In genomic region chr1:193270996-193271395, GRCh38 we compare ENCODE assay signal across 10 cellular contexts.
A peak's percentile ranks its signal among the peaks of the same experiment; 100 is the strongest.
DNase-seq lines count a peak whose midpoint lies in the region; ATAC-seq and TF ChIP-seq lines count a peak whose summit lies in the region.
"Had no signal": no experiment of that assay in that cellular context is flagged by ENCODE, and none has a peak within 500 bp of the region (broad histone marks: within the 10 kb centered on the region; RNA-seq: fewer than 3 reads in every experiment).

No MANE protein-coding gene starts in this region.

- intact Hi-C loops in activated CD4-positive, alpha-beta T cell treated with anti-CD3 and anti-CD28 coated beads for 36 hours (cut with DNase I, micrococcal nuclease): no loop called here
- intact Hi-C loops in aorta (cut with DNase I): no loop called here

- no peak overlapping the region for H3K4me3 Mint-ChIP-seq in activated CD4-positive, alpha-beta T cell treated with anti-CD3 and anti-CD28 coated beads for 36 hours

- TF ChIP-seq POLR2A in GM18505 (IDR thresholded peaks at IDR 0.05; ENCODE audit: borderline replicate concordance, extremely low read depth, insufficient read depth, insufficient read length): no peak

- peaks cover 9% of the 10 kb centered on the region for H3K9me3 Mint-ChIP-seq in activated CD4-positive, alpha-beta T cell treated with anti-CD3 and anti-CD28 coated beads for 36 hours (ENCODE audit: low read depth)

- DNase-seq in fibroblast of the aortic adventitia (ENCODE audit: low read depth): peak; percentile 16
- no peak for DNase-seq in activated CD4-positive, alpha-beta T cell treated with anti-CD3 and anti-CD28 coated beads for 36 hours
- no peak for DNase-seq in activated CD4-positive, CD25-positive, alpha-beta regulatory T cell (lab: John Stamatoyannopoulos, UW)
- no peak for DNase-seq in aorta
- no peak for DNase-seq in middle frontal gyrus (ENCODE audit: extremely low spot score, low spot score)

- no peaks in the 10 kb centered on the region for H3K27me3 Mint-ChIP-seq in activated CD4-positive, alpha-beta T cell treated with anti-CD3 and anti-CD28 coated beads for 36 hours

- no peaks in the 10 kb centered on the region for H3K4me1 Mint-ChIP-seq in activated CD4-positive, alpha-beta T cell treated with anti-CD3 and anti-CD28 coated beads for 36 hours

- POLR2A ChIA-PET in activated CD4-positive, alpha-beta T cell treated with anti-CD3 and anti-CD28 coated beads for 36 hours (lab: Charles Lee): no interaction called here

- H3K4me3 ChIP-seq in fibroblast of the aortic adventitia (ENCODE audit: low read depth, low read length) (no peak overlapping the region), aorta (ENCODE audit: low read length in 2 of 2) (no peak overlapping the region)
- H3K4me3 ChIP-seq: lung had no signal

- no peak overlapping the region for H3K27ac Mint-ChIP-seq in activated CD4-positive, alpha-beta T cell treated with anti-CD3 and anti-CD28 coated beads for 36 hours

- H3K36me3 ChIP-seq in aorta (ENCODE audit: control insufficient read depth in 1 of 2, insufficient read depth in 2 of 2, low read length in 1 of 2): no peaks in the 10 kb centered on the region

- CTCF ChIA-PET in activated CD4-positive, alpha-beta T cell treated with anti-CD3 and anti-CD28 coated beads for 36 hours (lab: Charles Lee): interaction anchor here (0.6 kb wide), 1 partner anchor 391 kb away, joined by 4 read pairs; no protein-coding TSS in a partner anchor

- no peak overlapping the region for H3K27ac ChIP-seq in aorta (ENCODE audit: low read depth in 1 of 2, low read length in 2 of 2)

- ATAC-seq in GM18505 (IDR thresholded peaks at IDR 0.05; ENCODE audit: unreplicated experiment): peak; percentile 97
- ATAC-seq in GM21723 (IDR thresholded peaks at IDR 0.05; ENCODE audit: unreplicated experiment): peak; percentile 97
- peak; percentile 99 for ATAC-seq in HG03378 (IDR thresholded peaks at IDR 0.05; ENCODE audit: unreplicated experiment)
- no peak for ATAC-seq in activated CD4-positive, alpha-beta T cell treated with anti-CD3 and anti-CD28 coated beads for 36 hours
- no peak for ATAC-seq in aorta (ENCODE audit: low FRiP score)
- ATAC-seq: Panc1 had no signal

- H3K9me3 ChIP-seq in aorta (ENCODE audit: control insufficient read depth, low read length): no peaks in the 10 kb centered on the region

- peaks cover 18% of the 10 kb centered on the region for H3K36me3 Mint-ChIP-seq in activated CD4-positive, alpha-beta T cell treated with anti-CD3 and anti-CD28 coated beads for 36 hours (ENCODE audit: low read depth)

- WGBS in aorta, 2 donors: 95 to 98% methylated on average over 2 of the region's 2 CpGs

- TF ChIP-seq CTCF in fibroblast of the aortic adventitia (IDR thresholded peaks at IDR 0.05; ENCODE audit: insufficient read depth, low read length): no peak

- H3K27me3 ChIP-seq in aorta (ENCODE audit: control insufficient read depth in 1 of 2, insufficient read depth in 2 of 2, low read length in 1 of 2): no peaks in the 10 kb centered on the region

- H3K4me1 ChIP-seq in aorta (ENCODE audit: control insufficient read depth in 1 of 2, insufficient read depth in 2 of 2, low read length in 2 of 2): no peaks in the 10 kb centered on the region

Comparison
In these comparisons a context has a peak if more than half of its experiments do, and no peak if none do; other contexts are left out.
1. ATAC-seq: peak in GM18505 (single experiment), GM21723 (single experiment) and HG03378 (single experiment); none in activated CD4-positive, alpha-beta T cell treated with anti-CD3 and anti-CD28 coated beads for 36 hours (single experiment) and aorta (single experiment).